32 cellular contexts compared by ENCODE assay signal in genomic region chr13:107459430-107459829, GRCh38.
DNase-seq lines count a peak whose midpoint lies in the region; ATAC-seq, FAIRE-seq and TF ChIP-seq lines count a peak whose summit lies in the region.
"Had no signal": no experiment of that assay in that cellular context is flagged by ENCODE, and none has a peak within 500 bp of the region (broad histone marks: within the 10 kb centered on the region; RNA-seq: fewer than 3 reads in every experiment).

No MANE protein-coding gene starts in this region.

- H4K20me1 ChIP-seq in GM23248 (ENCODE audit: insufficient read depth) = no peaks in the 10 kb centered on the region
- H4K20me1 ChIP-seq in astrocyte (ENCODE audit: insufficient read depth, low read length) = no peaks in the 10 kb centered on the region

- H2AFZ ChIP-seq in GM23248 (no peak overlapping the region), astrocyte (ENCODE audit: low read depth, low read length) (no peak overlapping the region)

- ATAC-seq in omental fat pad (ENCODE audit: low FRiP score) = peak; percentile 63
- ATAC-seq in stimulated activated memory B cell treated with anti-CD40 and anti-IgM and Interleukin-4, amounts not matched to agents 10 μg/mL and 1 μg/mL and 100 μg/mL, for 72 hours = no peak
- no peak for ATAC-seq in natural killer cell
- ATAC-seq: naive thymus-derived CD8-positive, alpha-beta T cell; pancreas; WTC11 had no signal

- no peak overlapping the region for H3K27ac Mint-ChIP-seq in astrocyte (ENCODE audit: unreplicated experiment)
- no peak overlapping the region for H3K27ac Mint-ChIP-seq in stimulated activated memory B cell treated with anti-CD40 and anti-IgM and Interleukin-4, amounts not matched to agents 10 μg/mL and 1 μg/mL and 100 μg/mL, for 72 hours
- no peak overlapping the region for H3K27ac Mint-ChIP-seq in natural killer cell
- H3K27ac Mint-ChIP-seq: activated naive CD4-positive, alpha-beta T cell treated with anti-CD3 and anti-CD28 coated beads for 36 hours; activated T-helper 1 cell treated with anti-CD3 and anti-CD28 coated beads, Interleukin-12 subunit alpha, Interleukin-12 subunit beta, Interleukin-2, Interleukin-4 antibody, amounts not matched to agents 30 ng/mL and 10 ng/mL and 1 ng/mL, durations not matched to agents 14 hours and 24 hours and 36 hours; IgD-negative memory B cell; naive thymus-derived CD8-positive, alpha-beta T cell; type B pancreatic cell had no signal

- TF ChIP-seq CTCF in astrocyte (IDR thresholded peaks at IDR 0.05; ENCODE audit: insufficient read depth, low read depth, low read length) = no peak
- no peak for TF ChIP-seq CTCF in fibroblast of pulmonary artery (IDR thresholded peaks at IDR 0.05; ENCODE audit: low read length, missing control alignments)
- no peak for TF ChIP-seq CTCF in omental fat pad (IDR thresholded peaks at IDR 0.05)
- TF ChIP-seq CTCF in vagina (IDR thresholded peaks at IDR 0.05) = no peak
- no peak for TF ChIP-seq CTCF in natural killer cell (IDR thresholded peaks at IDR 0.05)

- FAIRE-seq in astrocyte (lab: Jason Lieb, UNC) = no peak
- FAIRE-seq: frontal cortex, islet of Langerhans, pancreas had no signal

- H3K27ac ChIP-seq in GM23248 (no peak overlapping the region), astrocyte (ENCODE audit: low read depth, low read length) (peak overlapping the region; percentile 63), vagina (no peak overlapping the region)
- H3K27ac ChIP-seq: BLaER1 treated with 17β-estradiol and CSF1 and Interleukin-3, amounts not matched to agents 10 nM and 100 nM; pancreas; right atrium auricular region had no signal

- H3K27me3 Mint-ChIP-seq in astrocyte (ENCODE audit: low read depth, unreplicated experiment) (no peaks in the 10 kb centered on the region), natural killer cell (ENCODE audit: low read depth in 2 of 2) (no peaks in the 10 kb centered on the region)
- no peaks in the 10 kb centered on the region for H3K27me3 Mint-ChIP-seq in stimulated activated memory B cell treated with anti-CD40 and anti-IgM and Interleukin-4, amounts not matched to agents 10 μg/mL and 1 μg/mL and 100 μg/mL, for 72 hours
- H3K27me3 Mint-ChIP-seq: central memory CD8-positive, alpha-beta T cell; IgD-negative memory B cell; naive thymus-derived CD8-positive, alpha-beta T cell; type B pancreatic cell had no signal

- intact Hi-C loops in vagina (cut with DNase I) (no loop called here), natural killer cell (cut with micrococcal nuclease) (no loop called here)

- no peaks in the 10 kb centered on the region for H3K36me3 ChIP-seq in GM23248 (ENCODE audit: low read depth)
- no peaks in the 10 kb centered on the region for H3K36me3 ChIP-seq in astrocyte (ENCODE audit: insufficient read depth, low read length)
- H3K36me3 ChIP-seq in vagina = no peaks in the 10 kb centered on the region
- H3K36me3 ChIP-seq: BLaER1 treated with 17β-estradiol and CSF1 and Interleukin-3, amounts not matched to agents 10 nM and 100 nM; HAP-1; pancreas; right atrium auricular region had no signal

- H3K4me1 ChIP-seq in GM23248 (ENCODE audit: insufficient read depth) = peaks cover 23% of the 10 kb centered on the region
- peaks cover 8% of the 10 kb centered on the region for H3K4me1 ChIP-seq in astrocyte (ENCODE audit: insufficient read depth, low read length)
- H3K4me1 ChIP-seq in vagina = no peaks in the 10 kb centered on the region
- H3K4me1 ChIP-seq: BLaER1 treated with 17β-estradiol and CSF1 and Interleukin-3, amounts not matched to agents 10 nM and 100 nM; Caco-2; HAP-1; pancreas; right atrium auricular region had no signal

- in situ Hi-C loops in GM23248 (cut with MboI) = no loop called here

- DNase-seq in GM23248 (peak; percentile 51), astrocyte (ENCODE audit: low read depth) (peak; percentile 94), fibroblast of pulmonary artery (ENCODE audit: low read depth) (peak; percentile 76), omental fat pad (ENCODE audit: low spot score) (no peak), NCI-H446 treated with DMSO at 0.1 percent for 48 hours (lab: John Stamatoyannopoulos, UW) (no peak), vagina (ENCODE audit: extremely low spot score in 2 of 2) (no peak), natural killer cell (no peak)
- DNase-seq: activated CD4-positive, alpha-beta T cell treated with anti-CD3 and anti-CD28 coated beads, Interleukin-2, amount 50 U/mL, for 1 hour; activated naive CD4-positive, alpha-beta T cell treated with anti-CD3 and anti-CD28 coated beads for 36 hours; Caco-2; DMS79 treated with DMSO at 0.1 percent for 48 hours; effector CD4-positive, alpha-beta T cell; naive thymus-derived CD8-positive, alpha-beta T cell; NCI-H1092 treated with DMSO at 0.1 percent for 48 hours; NCI-H187; NCI-H2171 treated with DMSO at 0.1 percent for 48 hours; NCI-H524 treated with DMSO at 0.1 percent for 48 hours; NK-92 treated with Interleukin-12 subunit alpha and Interleukin-12 subunit beta, amount 100 ng/mL, for 24 hours; pancreas; SHP77 treated with DMSO at 0.1 percent for 48 hours; stimulated activated CD4-positive, alpha-beta T cell treated with anti-CD3 and anti-CD28 coated beads, Interleukin-2, amount 100 ng/mL, for 48 hours had no signal

- 80 to 82% methylated on average over 3 of the region's 3 CpGs for WGBS in GM23248 (ENCODE audit: low coverage in 1 of 2, low lambda C conversion rate in 2 of 2, missing lambda C conversion rate in 2 of 2), 2 experiments

- no peak overlapping the region for H3K4me3 ChIP-seq in GM23248
- no peak overlapping the region for H3K4me3 ChIP-seq in astrocyte (ENCODE audit: insufficient read depth, low read depth, low read length)
- no peak overlapping the region for H3K4me3 ChIP-seq in fibroblast of pulmonary artery (replicated peaks; ENCODE audit: low read depth, low read length)
- H3K4me3 ChIP-seq in vagina = no peak overlapping the region
- H3K4me3 ChIP-seq: BLaER1 treated with 17β-estradiol and CSF1 and Interleukin-3, amounts not matched to agents 10 nM and 100 nM; HAP-1; pancreas; right atrium auricular region had no signal

- no peaks in the 10 kb centered on the region for H3F3A ChIP-seq in GM23248 (ENCODE audit: insufficient read depth)

- H3K9ac ChIP-seq in GM23248 = no peak overlapping the region
- peak overlapping the region; percentile 43 for H3K9ac ChIP-seq in astrocyte (ENCODE audit: low read length)
- H3K9ac ChIP-seq: BLaER1 treated with 17β-estradiol and CSF1 and Interleukin-3, amounts not matched to agents 10 nM and 100 nM had no signal

- no peak for TF ChIP-seq POLR2A in vagina (IDR thresholded peaks at IDR 0.05)

- no peaks in the 10 kb centered on the region for H3K27me3 ChIP-seq in GM23248 (replicated peaks; ENCODE audit: insufficient read depth)
- no peaks in the 10 kb centered on the region for H3K27me3 ChIP-seq in astrocyte (ENCODE audit: insufficient read depth, low read length)
- H3K27me3 ChIP-seq in vagina = no peaks in the 10 kb centered on the region
- H3K27me3 ChIP-seq: BLaER1 treated with 17β-estradiol and CSF1 and Interleukin-3, amounts not matched to agents 10 nM and 100 nM; pancreas; right atrium auricular region had no signal

- no peak overlapping the region for H3K4me3 Mint-ChIP-seq in astrocyte (ENCODE audit: unreplicated experiment)
- no peak overlapping the region for H3K4me3 Mint-ChIP-seq in stimulated activated memory B cell treated with anti-CD40 and anti-IgM and Interleukin-4, amounts not matched to agents 10 μg/mL and 1 μg/mL and 100 μg/mL, for 72 hours
- no peak overlapping the region for H3K4me3 Mint-ChIP-seq in natural killer cell
- H3K4me3 Mint-ChIP-seq: activated naive CD4-positive, alpha-beta T cell treated with anti-CD3 and anti-CD28 coated beads for 36 hours; activated T-helper 1 cell treated with anti-CD3 and anti-CD28 coated beads, Interleukin-12 subunit alpha, Interleukin-12 subunit beta, Interleukin-2, Interleukin-4 antibody, amounts not matched to agents 30 ng/mL and 10 ng/mL and 1 ng/mL, durations not matched to agents 14 hours and 24 hours and 36 hours; central memory CD8-positive, alpha-beta T cell; IgD-negative memory B cell; naive thymus-derived CD8-positive, alpha-beta T cell; type B pancreatic cell; WTC11 had no signal

- no peaks in the 10 kb centered on the region for H3K9me2 ChIP-seq in GM23248 (ENCODE audit: insufficient read depth)

- H3K9me3 Mint-ChIP-seq in astrocyte (ENCODE audit: unreplicated experiment) (no peaks in the 10 kb centered on the region), natural killer cell (peaks cover 2 to 16% of the 10 kb centered on the region in 2 donors)
- peaks cover 4% of the 10 kb centered on the region for H3K9me3 Mint-ChIP-seq in stimulated activated memory B cell treated with anti-CD40 and anti-IgM and Interleukin-4, amounts not matched to agents 10 μg/mL and 1 μg/mL and 100 μg/mL, for 72 hours
- H3K9me3 Mint-ChIP-seq: activated T-helper 1 cell treated with anti-CD3 and anti-CD28 coated beads, Interleukin-12 subunit alpha, Interleukin-12 subunit beta, Interleukin-2, Interleukin-4 antibody, amounts not matched to agents 30 ng/mL and 10 ng/mL and 1 ng/mL, durations not matched to agents 14 hours and 24 hours and 36 hours; type B pancreatic cell had no signal

- H3K79me2 ChIP-seq in GM23248 (ENCODE audit: insufficient read depth) (peaks cover 29% of the 10 kb centered on the region), astrocyte (ENCODE audit: insufficient read depth, low read length) (no peaks in the 10 kb centered on the region)

- H3K9me3 ChIP-seq in GM23248 (ENCODE audit: low read depth) = no peaks in the 10 kb centered on the region
- H3K9me3 ChIP-seq in astrocyte (ENCODE audit: insufficient read depth, low read depth, low read length) = no peaks in the 10 kb centered on the region
- no peaks in the 10 kb centered on the region for H3K9me3 ChIP-seq in vagina
- H3K9me3 ChIP-seq: Caco-2, HAP-1, pancreas, right atrium auricular region had no signal

- H3K4me1 Mint-ChIP-seq in astrocyte (ENCODE audit: low read depth, unreplicated experiment) = peaks cover 14% of the 10 kb centered on the region
- no peaks in the 10 kb centered on the region for H3K4me1 Mint-ChIP-seq in stimulated activated memory B cell treated with anti-CD40 and anti-IgM and Interleukin-4, amounts not matched to agents 10 μg/mL and 1 μg/mL and 100 μg/mL, for 72 hours
- H3K4me1 Mint-ChIP-seq in natural killer cell = no peaks in the 10 kb centered on the region
- H3K4me1 Mint-ChIP-seq: central memory CD8-positive, alpha-beta T cell; IgD-negative memory B cell; naive thymus-derived CD8-positive, alpha-beta T cell had no signal

- peak overlapping the region; percentile 18 for H3K4me2 ChIP-seq in GM23248 (ENCODE audit: unreplicated experiment)
- H3K4me2 ChIP-seq in astrocyte (ENCODE audit: low read length) = peak overlapping the region; percentile 44
- H3K4me2 ChIP-seq: BLaER1 treated with 17β-estradiol and CSF1 and Interleukin-3, amounts not matched to agents 10 nM and 100 nM had no signal

- H3K36me3 Mint-ChIP-seq in astrocyte (ENCODE audit: low read depth, unreplicated experiment) (no peaks in the 10 kb centered on the region), natural killer cell (no peaks in the 10 kb centered on the region)
- no peaks in the 10 kb centered on the region for H3K36me3 Mint-ChIP-seq in stimulated activated memory B cell treated with anti-CD40 and anti-IgM and Interleukin-4, amounts not matched to agents 10 μg/mL and 1 μg/mL and 100 μg/mL, for 72 hours
- H3K36me3 Mint-ChIP-seq: IgD-negative memory B cell; naive thymus-derived CD8-positive, alpha-beta T cell; type B pancreatic cell had no signal

Comparison
In these comparisons a context has a peak if more than half of its experiments do, and no peak if none do; other contexts are left out.
1. DNase-seq: peak in GM23248 (single experiment), astrocyte (single experiment) and fibroblast of pulmonary artery (single experiment); none in omental fat pad (single experiment), NCI-H446 treated with DMSO at 0.1 percent for 48 hours (single experiment), vagina (0 of 2) and natural killer cell (single experiment).